In genomic region chr5:122138356-122138755, GRCh38 we compare ENCODE assay signal across 1 cellular context.
TF ChIP-seq lines count a peak whose summit lies in the region.

No MANE protein-coding gene starts in this region.

TF ChIP-seq in IMR-90, 13 proteins besides CTCF, POLR2A, EP300 and RAD21 (continued from another document):
- TF ChIP-seq, protein P1, sequence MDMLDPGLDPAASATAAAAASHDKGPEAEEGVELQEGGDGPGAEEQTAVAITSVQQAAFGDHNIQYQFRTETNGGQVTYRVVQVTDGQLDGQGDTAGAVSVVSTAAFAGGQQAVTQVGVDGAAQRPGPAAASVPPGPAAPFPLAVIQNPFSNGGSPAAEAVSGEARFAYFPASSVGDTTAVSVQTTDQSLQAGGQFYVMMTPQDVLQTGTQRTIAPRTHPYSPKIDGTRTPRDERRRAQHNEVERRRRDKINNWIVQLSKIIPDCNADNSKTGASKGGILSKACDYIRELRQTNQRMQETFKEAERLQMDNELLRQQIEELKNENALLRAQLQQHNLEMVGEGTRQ (IDR thresholded peaks at IDR 0.05; ENCODE audit: low read depth, low read length), result no peak
- TF ChIP-seq SMC3 (IDR thresholded peaks at IDR 0.05; ENCODE audit: low read depth, low read length), result no peak
